1 cellular context compared by ENCODE assay signal in the genomic region with DNA sequence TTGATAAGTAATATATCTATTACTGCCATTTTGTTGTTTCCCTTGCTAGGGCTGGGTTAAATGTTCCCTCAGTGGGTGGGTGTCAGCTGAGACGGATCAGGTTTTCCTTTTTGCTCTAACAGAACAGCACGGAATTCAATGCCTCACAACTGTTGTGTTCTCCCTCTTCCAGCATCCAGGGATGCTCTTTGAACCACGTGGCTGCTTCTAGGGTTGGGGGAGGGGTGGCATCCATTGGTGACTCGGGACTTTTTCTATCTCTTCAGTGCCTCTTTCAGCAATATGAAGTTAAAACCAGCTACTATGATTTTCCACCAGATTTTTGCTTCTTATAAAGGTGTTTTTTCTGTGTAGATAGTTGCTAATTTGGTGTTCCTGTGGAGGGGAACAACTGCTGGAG.
TF ChIP-seq lines count a peak whose summit lies in the region.

No MANE protein-coding gene starts in this region.

TF ChIP-seq in GM23338, 12 proteins besides CTCF, POLR2A, EP300 and RAD21 (continued from another document):
- no peak for TF ChIP-seq EZH2 (IDR thresholded peaks at IDR 0.05; ENCODE audit: low read depth, unreplicated experiment)
- TF ChIP-seq ZNF331 (CRISPR knock-in tag; IDR thresholded peaks at IDR 0.05; ENCODE audit: low read depth), result no peak
